Comparison of ENCODE assay signal across 14 cellular contexts in the genomic region with DNA sequence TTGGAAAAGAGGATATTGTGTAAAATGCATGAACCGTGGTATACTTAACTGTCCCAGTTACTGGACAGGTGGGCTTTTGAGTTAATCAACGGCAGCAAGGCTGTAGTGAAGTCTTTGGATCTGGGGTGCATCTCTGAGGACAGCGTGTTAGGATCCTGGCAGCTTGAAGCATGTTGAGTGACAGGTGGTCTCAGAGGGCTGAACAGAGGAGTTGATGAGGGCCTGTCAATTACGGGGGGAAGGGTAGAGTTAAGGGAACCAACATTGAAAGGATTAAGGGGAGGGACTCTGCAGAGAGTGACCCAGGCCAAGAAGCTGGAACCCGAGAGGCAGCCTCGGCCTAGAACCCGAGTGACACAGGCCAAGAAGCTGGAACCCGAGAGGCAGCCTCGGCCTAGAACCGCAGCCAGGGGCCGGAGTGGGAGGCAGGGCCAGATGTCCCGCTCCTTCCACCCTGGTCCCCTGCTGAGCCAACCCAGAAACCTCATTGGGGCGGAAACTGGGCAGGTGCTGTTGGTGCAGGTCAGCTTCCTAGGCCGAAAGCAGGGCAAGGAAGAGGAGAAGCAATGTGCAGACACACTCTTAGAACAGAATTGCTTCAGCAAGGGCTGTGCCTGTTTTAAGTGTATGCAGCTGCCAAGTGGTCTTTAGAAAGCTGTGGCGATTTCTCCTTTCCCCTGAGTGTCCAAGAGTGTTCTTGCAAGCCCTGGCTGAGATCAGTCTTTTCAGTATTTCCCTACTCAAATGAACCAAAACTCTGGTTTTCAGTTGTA.
DNase-seq lines count a peak whose midpoint lies in the region; FAIRE-seq and TF ChIP-seq lines count a peak whose summit lies in the region.
"Had no signal": no experiment of that assay in that cellular context is flagged by ENCODE, and none has a peak within 500 bp of the region (broad histone marks: within the 10 kb centered on the region; RNA-seq: fewer than 3 reads in every experiment).

No MANE protein-coding gene starts in this region.

- POLR2A ChIA-PET in H1 (lab: Charles Lee; ENCODE audit: partially characterized antibody): interaction anchor here (1.0 to 2.2 kb wide), 2 partner anchors 15 to 17 kb away, joined by 3 to 7 read pairs; no protein-coding TSS in a partner anchor

- no peak overlapping the region for H2BK15ac ChIP-seq in H1 (ENCODE audit: low read length)

- TF ChIP-seq CTCF in H1 (IDR thresholded peaks at IDR 0.05; ENCODE audit: control extremely low read depth in 1 of 3, insufficient read depth in 1 of 3, low read depth in 1 of 3, low read length in 3 of 3) (no peak), spleen (IDR thresholded peaks at IDR 0.05 in 8 of 11, conservative IDR thresholded peaks at IDR 0.05 in 3 of 11) (no peak), endothelial cell (IDR thresholded peaks at IDR 0.05; ENCODE audit: unreplicated experiment) (no peak)

- DNase-seq in GM12891 (ENCODE audit: insufficient read length, low spot score) (no peak), H1 (ENCODE audit: low read depth in 1 of 2, low spot score in 2 of 2) (no peak), spleen (no peak), endothelial cell (ENCODE audit: low spot score) (no peak)
- no peak for DNase-seq in stimulated activated naive CD4-positive, alpha-beta T cell treated with Interleukin-2 at 50 U/mL for 16 hours (lab: John Stamatoyannopoulos, UW)
- DNase-seq in activated naive CD4-positive, alpha-beta T cell (lab: John Stamatoyannopoulos, UW): no peak
- DNase-seq: activated naive CD4-positive, alpha-beta T cell treated with anti-CD3 and anti-CD28 coated beads, Interleukin-2, amount 10 ng/mL, durations not matched to agents 7 days and 5 days; activated T-cell treated with anti-CD3 and anti-CD28 coated beads for 4 hours; NCI-H146; NK-92 treated with Interleukin-12 subunit alpha and Interleukin-12 subunit beta, amount 100 ng/mL, for 24 hours; ovary; stimulated activated CD4-positive, alpha-beta T cell treated with anti-CD3 and anti-CD28 coated beads, Interleukin-1b, Interleukin-23, amount 100 ng/mL, for 48 hours had no signal

- no peak overlapping the region for H2AFZ ChIP-seq in H1 (ENCODE audit: low read length)

- CTCF ChIA-PET in H1 (lab: Charles Lee; ENCODE audit: partially characterized antibody): interaction anchor here (0.5 to 9.6 kb wide), 15 partner anchors 10 to 183 kb away, joined by 3 to 199 read pairs (median 7); no protein-coding TSS in a partner anchor

- no peak for TF ChIP-seq EP300 in H1 (IDR thresholded peaks at IDR 0.05; ENCODE audit: borderline replicate concordance in 1 of 2, low read depth in 2 of 2, low read length in 2 of 2)

- H3K27ac Mint-ChIP-seq in IgD-negative memory B cell (peak overlapping the region in 2 of 3 donors; percentile 57 to 66), endothelial cell (ENCODE audit: unreplicated experiment) (no peak overlapping the region)
- H3K27ac Mint-ChIP-seq: activated naive CD4-positive, alpha-beta T cell treated with anti-CD3 and anti-CD28 coated beads, Interleukin-2, amount 10 ng/mL, durations not matched to agents 7 days and 5 days; dendritic cell treated with granulocyte-macrophage colony-stimulating factor and Interleukin-4, amounts not matched to agents 40 ng/mL and 50 ng/mL, for 4 days had no signal

- H3K36me3 ChIP-seq in H1 (ENCODE audit: control insufficient read depth in 2 of 4, insufficient read depth in 4 of 4, low read length in 3 of 4) (no peaks in the 10 kb centered on the region), spleen (no peaks in the 10 kb centered on the region)
- H3K36me3 ChIP-seq: ovary had no signal

- TF ChIP-seq POLR2A in GM12891 (IDR thresholded peaks at IDR 0.05; ENCODE audit: low read depth, low read length) (no peak), H1 (IDR thresholded peaks at IDR 0.05; ENCODE audit: control extremely low read depth in 1 of 2, low read depth in 2 of 2, low read length in 2 of 2) (no peak), spleen (IDR thresholded peaks at IDR 0.05) (no peak)

- H3K4me1 ChIP-seq in H1 (replicated peaks in 1 of 4; ENCODE audit: control insufficient read depth in 3 of 4, insufficient read depth in 4 of 4, low read length in 3 of 4) (peaks cover 0 to 5% (median under 1%) of the 10 kb centered on the region in 4 experiments; a peak in 3 of 7 replicates), spleen (peaks cover 13 to 76% (median 37%) of the 10 kb centered on the region in 6 donors)

- H4K91ac ChIP-seq in H1 (replicated peaks; ENCODE audit: insufficient read length, low read length): no peak overlapping the region

- H3K9ac ChIP-seq in H1 (replicated peaks in 1 of 4; ENCODE audit: extremely low read depth in 1 of 4, low read depth in 3 of 4, low read length in 3 of 4): no peak overlapping the region

- H3K79me1 ChIP-seq in H1 (ENCODE audit: low read depth, low read length): no peaks in the 10 kb centered on the region

- H4K8ac ChIP-seq in H1 (ENCODE audit: extremely low read depth, insufficient read depth, low read length): no peak overlapping the region

- H3K9me3 ChIP-seq in H1 (ENCODE audit: insufficient read depth in 2 of 2, low read depth in 1 of 2, low read length in 1 of 2) (no peaks in the 10 kb centered on the region), spleen (peaks cover 0 to 7% (median 3%) of the 10 kb centered on the region in 8 donors)
- H3K9me3 ChIP-seq: ovary had no signal

- peak overlapping the region in 1 of 4 donors; percentile 28 for H3K4me3 Mint-ChIP-seq in IgD-negative memory B cell
- H3K4me3 Mint-ChIP-seq in endothelial cell (ENCODE audit: unreplicated experiment): no peak overlapping the region
- H3K4me3 Mint-ChIP-seq: activated naive CD4-positive, alpha-beta T cell treated with anti-CD3 and anti-CD28 coated beads, Interleukin-2, amount 10 ng/mL, durations not matched to agents 7 days and 5 days; dendritic cell treated with granulocyte-macrophage colony-stimulating factor and Interleukin-4, amounts not matched to agents 40 ng/mL and 50 ng/mL, for 4 days had no signal

- H3K23me2 ChIP-seq in H1 (ENCODE audit: low read depth, low read length): peaks cover 3% of the 10 kb centered on the region; the same call in 1 of the 2 replicates

- peaks cover 0 to 6% of the 10 kb centered on the region in 2 experiments; a peak in 1 of 4 replicates for H3K79me2 ChIP-seq in H1 (ENCODE audit: control insufficient read depth in 1 of 2, insufficient read depth in 2 of 2, low read length in 2 of 2)

- no peak overlapping the region for H3K4ac ChIP-seq in H1 (replicated peaks; ENCODE audit: insufficient read length, low read depth, low read length)

- no peak overlapping the region for H3K23ac ChIP-seq in H1 (ENCODE audit: insufficient read length)

- H2BK12ac ChIP-seq in H1 (ENCODE audit: low read depth, low read length): peak overlapping the region; percentile 75; the same call in 1 of the 2 replicates

- no peak overlapping the region for H3K14ac ChIP-seq in H1 (ENCODE audit: insufficient read length)

- TF ChIP-seq RAD21 in H1 (IDR thresholded peaks at IDR 0.05 in 1 of 2, conservative IDR thresholded peaks at IDR 0.05 in 1 of 2; ENCODE audit: low read depth in 2 of 2, low read length in 2 of 2): no peak

- H4K5ac ChIP-seq in H1 (ENCODE audit: insufficient read length, low read depth, low read length): no peak overlapping the region

- H3K4me2 ChIP-seq in H1 (ENCODE audit: insufficient read depth in 1 of 2, low read depth in 2 of 2, low read length in 2 of 2): no peak overlapping the region

- no peak for FAIRE-seq in GM12891 (lab: Jason Lieb, UNC)
- FAIRE-seq in H1 (lab: Jason Lieb, UNC): no peak

- WGBS in H1 (ENCODE audit: extremely low coverage in 1 of 2, insufficient coverage in 1 of 2, insufficient read length in 1 of 2, insufficient replicate concordance in 2 of 2, low coverage in 1 of 2, low lambda C conversion rate in 2 of 2, missing lambda C conversion rate in 1 of 2), 2 experiments: 86% methylated on average over 15 of the region's 15 CpGs; no CpG with 5 or more reads in 1 of the 2 experiments
- WGBS in spleen, 5 donors: 66 to 91% (median 81%) methylated on average over 15 of the region's 15 CpGs

- intact Hi-C loops in spleen (cut with DNase I; ENCODE audit: low total_unique reads): loop anchor here (5.0 to 10.0 kb wide), 2 partner anchors 51 to 344 kb away; no protein-coding TSS in a partner anchor

- H3K27me3 ChIP-seq in H1 (replicated peaks in 1 of 4; ENCODE audit: control insufficient read depth in 3 of 4, extremely low read depth in 1 of 4, insufficient read depth in 3 of 4, low read length in 3 of 4): no peaks in the 10 kb centered on the region
- H3K27me3 ChIP-seq in spleen (replicated peaks in 1 of 7): no peaks in the 10 kb centered on the region
- H3K27me3 ChIP-seq: ovary had no signal

- H3K4me3 ChIP-seq in H1 (ENCODE audit: extremely low read depth in 1 of 4, insufficient read depth in 2 of 4, low read depth in 3 of 4, low read length in 4 of 4): no peak overlapping the region
- H3K4me3 ChIP-seq in spleen: no peak overlapping the region
- H3K4me3 ChIP-seq: ovary had no signal

- H3K9me3 Mint-ChIP-seq in IgD-negative memory B cell: peaks cover 0 to 2% (median 0%) of the 10 kb centered on the region in 3 donors
- H3K9me3 Mint-ChIP-seq in endothelial cell (ENCODE audit: unreplicated experiment): no peaks in the 10 kb centered on the region
- H3K9me3 Mint-ChIP-seq: dendritic cell treated with granulocyte-macrophage colony-stimulating factor and Interleukin-4, amounts not matched to agents 40 ng/mL and 50 ng/mL, for 4 days had no signal

- no peak overlapping the region; the same call in 1 of the 2 replicates for H3K18ac ChIP-seq in H1 (ENCODE audit: extremely low read depth, low read length)

- H2BK20ac ChIP-seq in H1 (ENCODE audit: low read length): no peak overlapping the region

- H2BK5ac ChIP-seq in H1 (ENCODE audit: low read depth, low read length): no peak overlapping the region

- H2BK120ac ChIP-seq in H1 (replicated peaks; ENCODE audit: low read depth, low read length): no peak overlapping the region

- H3K27me3 Mint-ChIP-seq in IgD-negative memory B cell (no peaks in the 10 kb centered on the region), endothelial cell (ENCODE audit: unreplicated experiment) (peaks cover 3% of the 10 kb centered on the region)

- no peak overlapping the region for H2AK5ac ChIP-seq in H1 (ENCODE audit: low read depth, low read length)

- H3K36me3 Mint-ChIP-seq in IgD-negative memory B cell (peaks cover 4% of the 10 kb centered on the region), endothelial cell (ENCODE audit: low read depth, unreplicated experiment) (no peaks in the 10 kb centered on the region)
- H3K36me3 Mint-ChIP-seq: activated naive CD4-positive, alpha-beta T cell treated with anti-CD3 and anti-CD28 coated beads, Interleukin-2, amount 10 ng/mL, durations not matched to agents 7 days and 5 days had no signal

- no peak overlapping the region for H3K56ac ChIP-seq in H1 (replicated peaks; ENCODE audit: insufficient read length, low read depth, low read length)

- peaks cover 20 to 44% (median 37%) of the 10 kb centered on the region in 3 donors for H3K4me1 Mint-ChIP-seq in IgD-negative memory B cell
- H3K4me1 Mint-ChIP-seq in endothelial cell (ENCODE audit: unreplicated experiment): peaks cover 9% of the 10 kb centered on the region

- no peaks in the 10 kb centered on the region for H4K20me1 ChIP-seq in H1 (replicated peaks in 1 of 2; ENCODE audit: control insufficient read depth in 1 of 2, insufficient read depth in 2 of 2, low read length in 2 of 2)

- no peak overlapping the region for H3K27ac ChIP-seq in H1 (ENCODE audit: low read depth, low read length)
- peak overlapping the region in 7 of 8 donors; percentile 14 to 77 (median 54) for H3K27ac ChIP-seq in spleen
